ENCODE assay signal across 13 cellular contexts in genomic region chr6:34527751-34528670, GRCh38. TPM values are rescaled to one million over a fixed set of nuclear protein-coding genes. Genes with fewer than 3 reads are reported as not detected.
A peak's percentile ranks its signal among the peaks of the same experiment; 100 is the strongest.
DNase-seq lines count a peak whose midpoint lies in the region; ATAC-seq, FAIRE-seq and TF ChIP-seq lines count a peak whose summit lies in the region.
"Had no signal": no experiment of that assay in that cellular context is flagged by ENCODE, and none has a peak within 500 bp of the region (broad histone marks: within the 10 kb centered on the region; RNA-seq: fewer than 3 reads in every experiment).

No MANE protein-coding gene starts in this region.

- H3K9me1 ChIP-seq in K562 (ENCODE audit: control insufficient read depth, insufficient read depth, low read length): no peaks in the 10 kb centered on the region

- peaks cover 6% of the 10 kb centered on the region for H3K4me1 ChIP-seq in KMS-11 (ENCODE audit: low read depth, poor library complexity, severe bottlenecking)
- peaks cover 24 to 56% of the 10 kb centered on the region in 2 experiments for H3K4me1 ChIP-seq in K562 (replicated peaks in 1 of 2; ENCODE audit: control insufficient read depth in 2 of 2, insufficient read depth in 2 of 2, low read length in 2 of 2)
- peaks cover 0 to 16% (median 14%) of the 10 kb centered on the region in 4 donors for H3K4me1 ChIP-seq in transverse colon

- POLR2A ChIA-PET in K562 (lab: Yijun Ruan, JAX): interaction anchor here (0.6 kb wide), 1 partner anchor 1287 kb away, joined by 3 read pairs; no protein-coding TSS in a partner anchor

- peaks cover 7% of the 10 kb centered on the region for H3K4me1 Mint-ChIP-seq in neural crest cell

- H4K20me1 ChIP-seq in KMS-11 (ENCODE audit: insufficient read depth) (no peaks in the 10 kb centered on the region), K562 (replicated peaks; ENCODE audit: control insufficient read depth, insufficient read depth, low read length) (no peaks in the 10 kb centered on the region)

- TF ChIP-seq CTCF in KMS-11 (conservative IDR thresholded peaks at IDR 0.05; ENCODE audit: low read depth, low read length) (no peak), K562 (IDR thresholded peaks at IDR 0.05 in 2 of 3, conservative IDR thresholded peaks at IDR 0.05 in 1 of 3; ENCODE audit: insufficient read depth in 2 of 3, low read depth in 1 of 3, low read length in 3 of 3) (no peak), neural crest cell (conservative IDR thresholded peaks at IDR 0.05) (no peak), transverse colon (IDR thresholded peaks at IDR 0.05) (no peak)

- DNase-seq in NCI-H2171 treated with DMSO at 0.1 percent for 48 hours (lab: John Stamatoyannopoulos, UW) (peak; percentile 55), NCI-H2171 (lab: John Stamatoyannopoulos, UW) (no peak), K562 (ENCODE audit: extremely low read depth in 1 of 4, low spot score in 3 of 4) (no peak), neural crest cell (ENCODE audit: low read depth, low spot score) (no peak), transverse colon (no peak), islet precursor cell (no peak)

- no TSS peak for BruUV-seq in K562 (replicated peaks; lab: Mats Ljungman, UMichigan)

- H3K4me3 ChIP-seq in KMS-11 (IDR thresholded peaks at IDR 0.05; ENCODE audit: insufficient read depth, low read depth, low read length) (no peak overlapping the region), K562 (no peak overlapping the region), transverse colon (no peak overlapping the region)
- H3K4me3 ChIP-seq: lung had no signal

- no peaks in the 10 kb centered on the region for H3K36me3 Mint-ChIP-seq in neural crest cell (ENCODE audit: low read depth)

- TF ChIP-seq POLR2A in K562 (conservative IDR thresholded peaks at IDR 0.05) (no peak), transverse colon (IDR thresholded peaks at IDR 0.05) (no peak)

- in situ Hi-C loops in K562 (cut with MboI) (loop anchor here (5.0 kb wide), 1 partner anchor 79 kb away; no protein-coding TSS in a partner anchor), transverse colon (cut with MboI; ENCODE audit: low pct_ligation_motif_present in 1 of 4, low pct_unique_long_range_greater_than_20kb in 1 of 4, low sequenced_read_pairs in 3 of 4) (loop anchor here in 1 of 4 donors (5.0 kb wide), 1 partner anchor 74 kb away; no protein-coding TSS in a partner anchor)

- H3K27me3 ChIP-seq in KMS-11 (ENCODE audit: insufficient read depth, low read depth): no peaks in the 10 kb centered on the region
- no peaks in the 10 kb centered on the region for H3K27me3 ChIP-seq in K562 (ENCODE audit: control insufficient read depth in 2 of 2, insufficient read depth in 2 of 2, low read length in 2 of 2)
- H3K27me3 ChIP-seq in transverse colon: no peaks in the 10 kb centered on the region

- no peaks in the 10 kb centered on the region for H3K36me3 ChIP-seq in KMS-11 (ENCODE audit: insufficient read depth)
- no peaks in the 10 kb centered on the region for H3K36me3 ChIP-seq in K562 (ENCODE audit: control insufficient read depth, insufficient read depth, low read length)
- H3K36me3 ChIP-seq in transverse colon: no peaks in the 10 kb centered on the region
- H3K36me3 ChIP-seq: thoracic aorta had no signal

- 53% methylated on average over 12 of the region's 12 CpGs for WGBS in K562 (ENCODE audit: insufficient coverage, low coverage, missing lambda C conversion rate)
- 80 to 89% methylated on average over 6 to 12 of the region's 12 CpGs for WGBS in transverse colon (ENCODE audit: low coverage in 1 of 2), 2 donors

- TF ChIP-seq EP300 in K562 (IDR thresholded peaks at IDR 0.05; ENCODE audit: low read length): no peak
- no peak for TF ChIP-seq EP300 in transverse colon (IDR thresholded peaks at IDR 0.05; ENCODE audit: low read depth)

- H3K9ac ChIP-seq in KMS-11 (no peak overlapping the region), K562 (ENCODE audit: insufficient read depth in 1 of 2, low read depth in 2 of 2, low read length in 2 of 2) (peak overlapping the region; percentile 7 to 29; a peak in 2 of 4 replicates)

- H3K27ac Mint-ChIP-seq in neural crest cell (ENCODE audit: unreplicated experiment): peak overlapping the region; percentile 70

- CTCF ChIA-PET in K562 (lab: Yijun Ruan, JAX; ENCODE audit: low intra/inter-chr PET ratio): interaction anchor here (0.9 to 2.1 kb wide), 5 partner anchors 33 to 612 kb away, joined by 3 to 9 read pairs (median 7); no protein-coding TSS in a partner anchor

- H3K27ac ChIP-seq in KMS-11 (no peak overlapping the region), K562 (ENCODE audit: extremely low read depth, low read depth, low read length) (no peak overlapping the region), transverse colon (no peak overlapping the region)
- H3K27ac ChIP-seq: thoracic aorta had no signal

- ATAC-seq in K562 (no peak), GM21381 (IDR thresholded peaks at IDR 0.05; ENCODE audit: unreplicated experiment) (no peak)

- H3K79me2 ChIP-seq in KMS-11 (ENCODE audit: insufficient read depth, low read depth) (no peaks in the 10 kb centered on the region), K562 (ENCODE audit: control insufficient read depth, insufficient read depth, low read length) (no peaks in the 10 kb centered on the region)

- no peaks in the 10 kb centered on the region for H3K9me3 Mint-ChIP-seq in neural crest cell

- H3K4me3 Mint-ChIP-seq in neural crest cell: peak overlapping the region; percentile 54

- FAIRE-seq in K562 (lab: Jason Lieb, UNC): peak; percentile 19
- FAIRE-seq: A204.1 had no signal

- no peaks in the 10 kb centered on the region for H3K27me3 Mint-ChIP-seq in neural crest cell (ENCODE audit: low read depth)

- H3K4me2 ChIP-seq in KMS-11 (peak overlapping the region; percentile 75; the same call in 1 of the 2 replicates), K562 (ENCODE audit: insufficient read depth, low read length) (no peak overlapping the region)

- H2AFZ ChIP-seq in KMS-11 (ENCODE audit: low read depth) (peak overlapping the region; percentile 81; the same call in 1 of the 2 replicates), K562 (ENCODE audit: low read depth, low read length) (peak overlapping the region; percentile 93)

- intact Hi-C loops in K562 (cut with micrococcal nuclease): loop anchor here (1.0 kb wide), 2 partner anchors 32 to 81 kb away; no protein-coding TSS in a partner anchor
- intact Hi-C loops in transverse colon (cut with DNase I; ENCODE audit: low total_unique reads): loop anchor here (5.0 kb wide), 1 partner anchor 89 kb away; no protein-coding TSS in a partner anchor

- H3K9me3 ChIP-seq in K562 (replicated peaks; ENCODE audit: control insufficient read depth, insufficient read depth, low read depth, low read length): no peaks in the 10 kb centered on the region
- no peaks in the 10 kb centered on the region for H3K9me3 ChIP-seq in transverse colon
- H3K9me3 ChIP-seq: thoracic aorta had no signal

- no peak for TF ChIP-seq RAD21 in K562 (CRISPR knock-in tag; conservative IDR thresholded peaks at IDR 0.05 in 1 of 2, IDR thresholded peaks at IDR 0.05 in 1 of 2)

TF ChIP-seq in K562, 482 proteins besides CTCF, POLR2A, EP300 and RAD21 (continues in another document):
- TF ChIP-seq NCOA1 (IDR thresholded peaks at IDR 0.05; ENCODE audit: low read depth): no peak
- TF ChIP-seq CBX1 (IDR thresholded peaks at IDR 0.05; ENCODE audit: low read depth): peak; percentile 48; the same call in 1 of the 2 replicates
- no peak for TF ChIP-seq ZNF134 (CRISPR knock-in tag; conservative IDR thresholded peaks at IDR 0.05)
- no peak for TF ChIP-seq ZNF354B (CRISPR knock-in tag; IDR thresholded peaks at IDR 0.05)

RNA-seq across cellular contexts. Expression of gene SPDEF, which starts 28.1 kb away (rescaled TPM):
- not detected in 2 replicates for total RNA-seq in K562 (2011; cell fraction: chromatin; rRNA removed; ENCODE audit: low replicate concordance)
- 0.13 TPM in 1 of 2 replicates, not detected in the other for total RNA-seq in K562 (2011; cell fraction: nucleolus; rRNA removed)
- 0.29 TPM in 1 of 2 replicates, not detected in the other for total RNA-seq in K562 (2011; cell fraction: nucleoplasm; rRNA removed)
- total RNA-seq in K562 (2014; rRNA removed): 0.08 TPM in 1 of 2 replicates, not detected in the other
- total RNA-seq in K562 (2014; rRNA removed; fragmentation: Illumina TruSeq; extraction: Trizol): not detected in 2 replicates
- total RNA-seq in K562 (2015; rRNA removed; fragmentation: Illumina TruSeq; extraction: Trizol): 0.11 and 0.15 TPM in 2 replicates
- 0.11 and 0.16 TPM in 2 replicates for total RNA-seq in K562 (2021)
- 0.04 and 0.08 TPM in 2 replicates for polyA plus RNA-seq in K562 (2011; rRNA removed)
- 0.13 and 0.16 TPM in 2 replicates for polyA plus RNA-seq in K562 (2011; cell fraction: cytosol; rRNA removed)
- polyA plus RNA-seq in K562 (2011; cell fraction: nucleus; rRNA removed): 0.23 and 0.35 TPM in 2 replicates
- polyA plus RNA-seq in K562 (2012): 0.05 TPM in 1 of 2 replicates, not detected in the other
- 0.10 TPM in 1 of 2 replicates, not detected in the other for polyA plus RNA-seq in K562 (2014; fragmentation: Illumina TruSeq; extraction: Trizol)
- polyA plus RNA-seq in K562 (2014; fragmentation: Nextera tagmentation; extraction: Ambion mirVana): not detected
- 0.08 and 0.12 TPM in 2 replicates for polyA plus RNA-seq in K562 (2014; rRNA removed)
- not detected in 2 replicates for polyA minus RNA-seq in K562 (2011; rRNA and poly(A)+ RNA removed)
- polyA minus RNA-seq in K562 (2011; cell fraction: cytosol; rRNA and poly(A)+ RNA removed): not detected in 2 replicates
- not detected in 2 replicates for polyA minus RNA-seq in K562 (2011; cell fraction: nucleus; rRNA and poly(A)+ RNA removed)
- total RNA-seq in neural crest cell: 0.12 TPM in 1 of 2 replicates, not detected in the other
- 10 to 100 TPM in 3 of 4 donors, 1 to 10 TPM in 1; 9.0 to 57.3 (median 31.5) TPM for total RNA-seq in transverse colon
- total RNA-seq: activated CD8-positive, alpha-beta memory T cell treated with anti-CD3 and anti-CD28 coated beads for 36 hours; glomerular endothelial cell; thoracic aorta had no signal
